ENCODE assay signal across 14 cellular contexts in the genomic region with DNA sequence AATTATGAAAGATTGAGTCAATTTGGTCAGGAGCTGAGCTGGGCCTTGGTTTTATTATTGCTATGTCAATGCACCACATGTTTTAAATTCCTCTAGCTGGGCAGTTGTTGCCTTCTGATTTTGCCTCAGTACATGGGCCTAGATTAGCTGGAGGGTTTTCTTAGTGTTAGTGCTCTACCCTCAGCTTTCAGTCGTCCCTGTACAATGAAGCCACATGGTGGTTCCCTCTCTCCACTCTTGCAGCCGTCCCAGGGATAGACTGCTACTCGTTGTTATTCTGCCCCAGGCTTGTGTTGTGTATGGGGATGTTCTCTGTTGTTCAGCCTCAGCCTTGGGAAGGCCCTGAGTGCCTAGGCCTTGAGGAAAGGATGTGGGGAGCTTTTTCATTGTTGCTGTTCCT. TPM values are rescaled to one million over a fixed set of nuclear protein-coding genes. Genes with fewer than 3 reads are reported as not detected.
DNase-seq lines count a peak whose midpoint lies in the region; ATAC-seq and TF ChIP-seq lines count a peak whose summit lies in the region.
"Had no signal": no experiment of that assay in that cellular context is flagged by ENCODE, and none has a peak within 500 bp of the region (broad histone marks: within the 10 kb centered on the region; RNA-seq: fewer than 3 reads in every experiment).

No MANE protein-coding gene starts in this region.

- H3K27ac ChIP-seq in gastroesophageal sphincter (peak overlapping the region in 1 of 4 donors; percentile 2), upper lobe of right lung (no peak overlapping the region)

- ATAC-seq in Right ventricle myocardium inferior (peak; percentile 89), gastroesophageal sphincter (peak; percentile 43), upper lobe of right lung (peak; percentile 71), GM18870 (IDR thresholded peaks at IDR 0.05; ENCODE audit: unreplicated experiment) (no peak), GM19452 (IDR thresholded peaks at IDR 0.05; ENCODE audit: unreplicated experiment) (no peak)
- ATAC-seq: PC-3 had no signal

- H3K4me3 ChIP-seq in gastroesophageal sphincter (no peak overlapping the region), upper lobe of right lung (no peak overlapping the region)

- H3K9me3 Mint-ChIP-seq in mesothelial cell of epicardium = peaks cover 22% of the 10 kb centered on the region
- no peaks in the 10 kb centered on the region for H3K9me3 Mint-ChIP-seq in activated CD4-positive, alpha-beta memory T cell treated with anti-CD3 and anti-CD28 coated beads for 36 hours
- H3K9me3 Mint-ChIP-seq: CD4-positive, alpha-beta T cell had no signal

- no peaks in the 10 kb centered on the region for H3K27me3 Mint-ChIP-seq in mesothelial cell of epicardium (ENCODE audit: low read depth)
- H3K27me3 Mint-ChIP-seq in activated CD4-positive, alpha-beta memory T cell treated with anti-CD3 and anti-CD28 coated beads for 36 hours = no peaks in the 10 kb centered on the region
- H3K27me3 Mint-ChIP-seq: CD4-positive, alpha-beta T cell had no signal

- peaks cover 3 to 33% (median 8%) of the 10 kb centered on the region in 3 donors for H3K4me1 ChIP-seq in gastroesophageal sphincter
- no peaks in the 10 kb centered on the region for H3K4me1 ChIP-seq in upper lobe of right lung

- intact Hi-C loops in Right ventricle myocardium inferior (cut with DNase I) (loop anchor here (5.0 to 10.0 kb wide), 3 partner anchors 34 to 153 kb away; partner anchors contain the start of gene ADRB1), cardiac septum (cut with DNase I) (loop anchor here (5.0 kb wide), 2 partner anchors 151 to 211 kb away; partner anchors contain the start of gene ADRB1), upper lobe of right lung (cut with DNase I) (no loop called here)
- intact Hi-C loops in activated CD4-positive, alpha-beta memory T cell treated with anti-CD3 and anti-CD28 coated beads for 36 hours (cut with micrococcal nuclease) = no loop called here

- CTCF ChIA-PET in activated CD4-positive, alpha-beta memory T cell treated with anti-CD3 and anti-CD28 coated beads for 36 hours (lab: Charles Lee) = no interaction called here

- H3K36me3 Mint-ChIP-seq in mesothelial cell of epicardium = peaks cover 33% of the 10 kb centered on the region
- H3K36me3 Mint-ChIP-seq in activated CD4-positive, alpha-beta memory T cell treated with anti-CD3 and anti-CD28 coated beads for 36 hours = peaks cover 32% of the 10 kb centered on the region

- H3K36me3 ChIP-seq in gastroesophageal sphincter (peaks cover 0 to 5% of the 10 kb centered on the region in 2 donors), upper lobe of right lung (peaks cover 13% of the 10 kb centered on the region)

- DNase-seq in Right ventricle myocardium inferior (ENCODE audit: missing footprints) (no peak), cardiac septum (ENCODE audit: low spot score) (no peak), mesothelial cell of epicardium (ENCODE audit: low spot score in 2 of 2, unreplicated experiment in 2 of 2) (no peak), upper lobe of right lung (no peak)
- no peak for DNase-seq in activated CD4-positive, alpha-beta memory T cell treated with anti-CD3 and anti-CD28 coated beads for 36 hours
- DNase-seq: 8988T; activated naive CD4-positive, alpha-beta T cell; CD4-positive, alpha-beta T cell; NCI-H187 treated with DMSO at 0.1 percent for 48 hours; NCI-H510A treated with DMSO at 0.1 percent for 48 hours; PC-3 had no signal

- no peak for TF ChIP-seq EP300 in gastroesophageal sphincter (IDR thresholded peaks at IDR 0.05)

- H3K9me3 ChIP-seq in gastroesophageal sphincter = no peaks in the 10 kb centered on the region
- H3K9me3 ChIP-seq in upper lobe of right lung = no peaks in the 10 kb centered on the region

- POLR2A ChIA-PET in activated CD4-positive, alpha-beta memory T cell treated with anti-CD3 and anti-CD28 coated beads for 36 hours (lab: Charles Lee) = no interaction called here

- WGBS in gastroesophageal sphincter (ENCODE audit: low coverage in 1 of 2), 2 donors = 30 to 53% methylated on average over 2 to 3 of the region's 3 CpGs

- no peak overlapping the region for H3K4me3 Mint-ChIP-seq in mesothelial cell of epicardium
- H3K4me3 Mint-ChIP-seq in activated CD4-positive, alpha-beta memory T cell treated with anti-CD3 and anti-CD28 coated beads for 36 hours = no peak overlapping the region
- H3K4me3 Mint-ChIP-seq: CD4-positive, alpha-beta T cell had no signal

- peak overlapping the region; percentile 57 for H3K27ac Mint-ChIP-seq in mesothelial cell of epicardium
- no peak overlapping the region for H3K27ac Mint-ChIP-seq in activated CD4-positive, alpha-beta memory T cell treated with anti-CD3 and anti-CD28 coated beads for 36 hours
- H3K27ac Mint-ChIP-seq: CD4-positive, alpha-beta T cell had no signal

- TF ChIP-seq POLR2A in gastroesophageal sphincter (IDR thresholded peaks at IDR 0.05) = no peak

- H3K4me1 Mint-ChIP-seq in mesothelial cell of epicardium = peaks cover 10% of the 10 kb centered on the region
- H3K4me1 Mint-ChIP-seq in activated CD4-positive, alpha-beta memory T cell treated with anti-CD3 and anti-CD28 coated beads for 36 hours (ENCODE audit: low read depth) = peaks cover 2% of the 10 kb centered on the region

- H3K27me3 ChIP-seq in gastroesophageal sphincter (no peaks in the 10 kb centered on the region), upper lobe of right lung (no peaks in the 10 kb centered on the region)

- TF ChIP-seq CTCF in gastroesophageal sphincter (IDR thresholded peaks at IDR 0.05) (peak in 1 of 4 experiments; percentile 10), mesothelial cell of epicardium (IDR thresholded peaks at IDR 0.05; ENCODE audit: unreplicated experiment) (no peak), upper lobe of right lung (IDR thresholded peaks at IDR 0.05) (no peak)

RNA-seq across cellular contexts. Expression of gene NHLRC2, which starts 37.0 kb away (rescaled TPM):
- total RNA-seq in Right ventricle myocardium inferior (60.6 TPM), cardiac septum (58.4 TPM), gastroesophageal sphincter (10 to 100 TPM; 41.2 to 80.9 (median 62.1) TPM), mesothelial cell of epicardium (39.9 to 42.7 TPM (median 42.2 TPM) in 3 replicates), upper lobe of right lung (46.1 TPM)
- 10 to 100 TPM; 21.8 to 23.7 TPM for total RNA-seq in activated CD4-positive, alpha-beta memory T cell treated with anti-CD3 and anti-CD28 coated beads for 36 hours

RNA-seq across cellular contexts. Expression of gene DCLRE1A, which starts 37.6 kb away (rescaled TPM):
- total RNA-seq in Right ventricle myocardium inferior = 6.8 TPM
- 5.4 TPM for total RNA-seq in cardiac septum
- total RNA-seq in gastroesophageal sphincter = 1 to 10 TPM; 4.2 to 9.8 (median 6.2) TPM
- total RNA-seq in mesothelial cell of epicardium = 6.4 to 6.7 TPM (median 6.4 TPM) in 3 replicates
- 6.1 TPM for total RNA-seq in upper lobe of right lung
- total RNA-seq in activated CD4-positive, alpha-beta memory T cell treated with anti-CD3 and anti-CD28 coated beads for 36 hours = 10 to 100 TPM; 13.8 to 16.6 TPM

Comparison
In these comparisons a context has a peak if more than half of its experiments do, and no peak if none do; other contexts are left out.
1. ATAC-seq: peak in Right ventricle myocardium inferior (single experiment), gastroesophageal sphincter (single experiment) and upper lobe of right lung (single experiment); none in GM18870 (single experiment) and GM19452 (single experiment).
2. intact Hi-C loops: an anchor here in Right ventricle myocardium inferior (5.0 to 10.0 kb wide) and cardiac septum (5.0 kb wide); none called in upper lobe of right lung and activated CD4-positive, alpha-beta memory T cell treated with anti-CD3 and anti-CD28 coated beads for 36 hours.